ENCODE assay signal across 8 cellular contexts in the genomic region with DNA sequence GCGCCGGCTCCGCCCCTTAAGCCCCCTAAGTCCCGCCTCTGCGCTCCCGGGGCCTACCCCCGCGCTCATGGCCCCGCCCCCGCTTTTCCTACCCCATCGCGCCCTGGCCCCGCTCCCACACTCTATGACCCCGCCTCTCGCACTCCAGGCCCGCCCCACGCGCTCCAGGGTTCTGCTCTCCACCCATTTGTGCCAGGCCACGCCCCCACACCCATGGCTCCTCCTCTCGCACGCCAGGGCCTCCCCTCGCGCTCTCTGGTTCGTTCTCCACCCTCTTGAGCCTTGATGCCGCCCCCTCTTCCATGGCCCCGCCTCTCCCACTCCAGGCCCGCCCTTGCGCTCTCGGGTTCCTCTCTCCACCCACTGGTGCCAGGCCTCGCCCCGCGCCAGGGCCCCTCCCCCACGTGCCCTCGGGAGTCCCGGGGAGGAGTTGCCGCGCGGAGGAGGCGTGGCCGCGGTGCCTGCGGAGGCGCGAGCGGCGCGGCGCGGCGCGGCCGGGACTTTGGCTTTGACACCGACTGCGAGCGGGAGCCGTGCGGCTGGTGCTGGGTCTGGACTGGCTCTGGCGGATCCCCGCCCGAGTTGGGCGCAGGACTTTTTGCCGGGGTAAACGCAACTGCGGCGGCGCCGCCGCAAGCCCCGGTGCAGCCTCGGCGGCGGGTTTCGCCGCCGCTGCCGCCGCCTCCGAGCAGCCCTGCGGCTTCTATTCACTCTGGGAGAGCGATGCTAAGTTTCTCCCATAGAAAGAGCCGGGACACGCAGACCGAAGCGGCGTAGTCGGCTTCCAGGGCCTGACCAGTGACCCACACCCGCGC. TPM values are rescaled to one million over a fixed set of nuclear protein-coding genes. Genes with fewer than 3 reads are reported as not detected.
DNase-seq lines count a peak whose midpoint lies in the region; ATAC-seq, FAIRE-seq and TF ChIP-seq lines count a peak whose summit lies in the region.

A gene (plus strand): TSS at position 499 of the 815 bp plus-strand sequence. CDS start 1,071 bp downstream, outside the sequence.

- DNase-seq in NCI-H2107 (lab: John Stamatoyannopoulos, UW), result peak; percentile 99
- DNase-seq in iPS DF 19.7 (ENCODE audit: low read depth, low spot score), result peak; percentile 63
- DNase-seq in sciatic nerve (ENCODE audit: low spot score), result peak; percentile 100

- H3K36me3 Mint-ChIP-seq in brain, result no peaks in the 10 kb centered on the region

- FAIRE-seq in TTC549 (lab: Jason Lieb, UNC), result peak; percentile 94

- H3K27me3 Mint-ChIP-seq in brain, result peaks cover 3% of the 10 kb centered on the region

- peak within 1 kb of the TSS; percentile 76 to 94 (median 88) for H3K27ac Mint-ChIP-seq in brain

- peaks cover 0 to 17% (median 0%) of the 10 kb centered on the region in 5 experiments for H3K9me3 Mint-ChIP-seq in brain

- TF ChIP-seq CTCF in 22Rv1 (IDR thresholded peaks at IDR 0.05) (no peak), brain (conservative IDR thresholded peaks at IDR 0.05) (no peak)

- intact Hi-C loops in sciatic nerve (cut with DNase I), result no loop called here

- H3K4me1 Mint-ChIP-seq in brain, result peaks cover 49% of the 10 kb centered on the region

- ATAC-seq in GM18519 (IDR thresholded peaks at IDR 0.05; ENCODE audit: low FRiP score, unreplicated experiment) (peak; percentile 85), HG03064 (IDR thresholded peaks at IDR 0.05; ENCODE audit: low read depth, unreplicated experiment) (peak; percentile 96), sciatic nerve (peak; percentile 98)

- peak within 1 kb of the TSS; percentile 84 to 91 (median 89) for H3K4me3 Mint-ChIP-seq in brain

- H3K27ac ChIP-seq in 22Rv1, result peak within 1 kb of the TSS; percentile 83

RNA-seq across cellular contexts. Expression of the gene that starts here (rescaled TPM):
- polyA plus RNA-seq in brain (ENCODE audit: insufficient read depth, low read depth, low replicate concordance), result 10.7 TPM
- 19.3 TPM for total RNA-seq in sciatic nerve

Comparison
In these comparisons a context has a peak if more than half of its experiments do, and no peak if none do; other contexts are left out.
1. Peak in every context shown above with its lines: DNase-seq, ATAC-seq and H3K27ac ChIP-seq.